21 cellular contexts compared by ENCODE assay signal in genomic region chr2:39874236-39874635, GRCh38.
"Had no signal": no experiment of that assay in that cellular context is flagged by ENCODE, and none has a peak within 500 bp of the region (broad histone marks: within the 10 kb centered on the region; RNA-seq: fewer than 3 reads in every experiment).

No MANE protein-coding gene starts in this region.

- H3K27me3 ChIP-seq: left lung, ovary, right atrium auricular region, right lobe of liver, spleen, suprapubic skin, tibial artery, upper lobe of right lung had no signal

- H3K36me3 ChIP-seq: left lung, lower lobe of right lung, ovary, right atrium auricular region, right lobe of liver, spleen, suprapubic skin, thoracic aorta, tibial artery, upper lobe of right lung had no signal

- H3K4me1 ChIP-seq: left lung, lower lobe of right lung, right lobe of liver, spleen, upper lobe of right lung had no signal

- H3K4me3 ChIP-seq: left lung, lower lobe of right lung, mucosa of descending colon, ovary, right atrium auricular region, right lobe of liver, spleen, suprapubic skin, thoracic aorta, tibial artery, upper lobe of right lung had no signal

- H3K9me3 ChIP-seq: left lung, lower lobe of right lung, mucosa of descending colon, ovary, right lobe of liver, suprapubic skin, thoracic aorta, tibial artery, upper lobe of right lung had no signal

- H3K27ac ChIP-seq: left lung, lower lobe of right lung, ovary, right atrium auricular region, right lobe of liver, spleen, suprapubic skin, thoracic aorta, upper lobe of right lung had no signal

- ATAC-seq: left colon; left lung; lower lobe of right lung; mucosa of descending colon; naive thymus-derived CD4-positive, alpha-beta T cell; natural killer cell treated with Interleukin-12 subunit alpha and Interleukin-12 subunit beta and Interleukin-15 and Interleukin-18, amount 100 ng/mL, for 72 hours; right lobe of liver; stimulated activated effector memory CD8-positive, alpha-beta T cell treated with anti-CD3 and anti-CD28 coated beads, Interleukin-12 subunit alpha, Interleukin-12 subunit beta, amount 100 ng/mL, for 72 hours; upper lobe of right lung had no signal

- DNase-seq: kidney; left colon; lower lobe of right lung; midbrain; mucosa of descending colon; naive thymus-derived CD4-positive, alpha-beta T cell; ovary; right lobe of liver; small intestine; spleen; stimulated activated CD4-positive, alpha-beta T cell treated with anti-CD3 and anti-CD28 coated beads, Interleukin-4, amount 100 ng/mL, for 24 hours; stimulated activated naive CD4-positive, alpha-beta T cell; tibial artery; trophoblast cell; upper lobe of right lung had no signal
